Comparison of ENCODE assay signal across 8 cellular contexts in the genomic region with DNA sequence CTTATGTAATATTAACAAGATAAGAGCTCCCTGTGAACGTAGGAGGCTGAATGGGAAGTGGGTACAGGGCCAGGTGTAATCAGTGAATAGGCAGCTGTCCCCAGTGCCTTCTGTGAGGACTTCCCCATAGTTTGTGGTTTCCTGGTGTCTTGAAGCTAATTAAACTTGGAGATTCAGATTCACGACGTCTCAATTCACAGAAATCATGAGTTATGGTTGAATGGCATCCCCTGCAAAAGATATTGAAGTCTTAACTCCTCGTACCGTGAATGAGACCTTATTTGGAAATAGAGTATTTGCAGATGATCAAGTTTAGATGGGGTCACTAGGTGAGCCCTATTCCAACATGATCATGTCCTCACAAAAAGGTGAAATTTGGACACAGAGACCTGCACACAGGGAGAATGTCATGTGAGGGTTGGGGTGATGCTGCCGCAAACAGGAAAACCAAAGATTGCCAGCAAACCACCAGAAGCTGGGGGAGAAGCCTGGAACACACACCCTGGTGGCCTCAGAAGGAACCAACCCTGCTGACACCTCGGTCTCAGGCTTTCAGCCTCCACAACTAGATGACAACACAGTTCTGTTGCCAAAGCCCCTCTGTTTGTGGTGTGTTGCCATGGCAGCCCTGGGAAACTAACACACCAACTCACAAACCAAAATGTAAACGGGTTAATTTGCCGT. TPM values are rescaled to one million over a fixed set of nuclear protein-coding genes. Genes with fewer than 3 reads are reported as not detected.
DNase-seq lines count a peak whose midpoint lies in the region; ATAC-seq, FAIRE-seq and TF ChIP-seq lines count a peak whose summit lies in the region.

No MANE protein-coding gene starts in this region.

- no peak for FAIRE-seq in urothelium cell line (lab: Jason Lieb, UNC)

- no peak for TF ChIP-seq POLR2A in transverse colon (IDR thresholded peaks at IDR 0.05)

- H3K27ac ChIP-seq in transverse colon, result no peak overlapping the region

- in situ Hi-C loops in transverse colon (cut with MboI; ENCODE audit: low pct_ligation_motif_present in 1 of 4, low pct_unique_long_range_greater_than_20kb in 1 of 4, low sequenced_read_pairs in 3 of 4), result loop anchor here in 2 of 4 donors (25.0 kb wide), 2 partner anchors 196 to 496 kb away; no protein-coding TSS in a partner anchor

- intact Hi-C loops in left colon (cut with DNase I, micrococcal nuclease), result no loop called here
- intact Hi-C loops in transverse colon (cut with DNase I; ENCODE audit: low total_unique reads), result no loop called here

- no peaks in the 10 kb centered on the region for H3K4me1 ChIP-seq in transverse colon

- 55 to 60% methylated on average over 1 to 9 of the region's 9 CpGs for WGBS in transverse colon (ENCODE audit: low coverage in 1 of 2), 2 donors

- peak; percentile 72 for ATAC-seq in GM19452 (IDR thresholded peaks at IDR 0.05; ENCODE audit: unreplicated experiment)
- peak; percentile 31 for ATAC-seq in left colon

- no peak overlapping the region for H3K4me3 ChIP-seq in AG10803 (ENCODE audit: low read length)
- no peak overlapping the region for H3K4me3 ChIP-seq in transverse colon

- TF ChIP-seq EP300 in transverse colon (IDR thresholded peaks at IDR 0.05; ENCODE audit: low read depth), result no peak

- H3K9me3 ChIP-seq in transverse colon, result no peaks in the 10 kb centered on the region

- TF ChIP-seq CTCF in AG10803 (conservative IDR thresholded peaks at IDR 0.05; ENCODE audit: low read length) (peak; percentile 7; the same call in 1 of the 2 replicates), transverse colon (IDR thresholded peaks at IDR 0.05) (peak in 3 of 5 experiments; percentile 5 to 25 (median 24))

- H3K27me3 ChIP-seq in transverse colon, result no peaks in the 10 kb centered on the region

- no peaks in the 10 kb centered on the region for H3K36me3 ChIP-seq in transverse colon

- DNase-seq in AG10803 (ENCODE audit: low read depth) (peak; percentile 18), M059J (ENCODE audit: low read depth) (peak; percentile 58), activated T-cell treated with anti-CD3 and anti-CD28 coated beads for 24 hours (ENCODE audit: low read depth) (peak; percentile 62), left colon (peak; percentile 34 to 38), transverse colon (peak; percentile 53), NCI-H128 (lab: John Stamatoyannopoulos, UW; ENCODE audit: unreplicated experiment) (no peak), urothelium cell line (ENCODE audit: low spot score) (no peak)

RNA-seq across cellular contexts. Expression of gene ARL4C, which starts 13.2 kb away (rescaled TPM):
- total RNA-seq in M059J (2014; rRNA removed; shearing (Covaris generic)), result 48.1 and 65.8 TPM in 2 replicates
- total RNA-seq in left colon (1 to 10 TPM; 3.4 to 8.3 TPM), transverse colon (10 to 100 TPM in 1 of 4 donors, 1 to 10 TPM in 3; 3.8 to 11.9 (median 5.3) TPM)

Comparison
In these comparisons a context has a peak if more than half of its experiments do, and no peak if none do; other contexts are left out.
1. DNase-seq: peak in AG10803 (single experiment), M059J (single experiment), activated T-cell treated with anti-CD3 and anti-CD28 coated beads for 24 hours (single experiment), left colon (2 of 2) and transverse colon (single experiment); none in NCI-H128 (single experiment) and urothelium cell line (single experiment).